ENCODE assay signal across 2 cellular contexts in genomic region chr10:35642793-35643114, GRCh38.
TF ChIP-seq lines count a peak whose summit lies in the region.

No MANE protein-coding gene starts in this region.

TF ChIP-seq in K562, 482 proteins besides CTCF, POLR2A, EP300 and RAD21:
- no peak for TF ChIP-seq EWSR1 (IDR thresholded peaks at IDR 0.05; ENCODE audit: borderline replicate concordance, low read depth, partially characterized antibody)
- no peak for TF ChIP-seq TAL1 (IDR thresholded peaks at IDR 0.05)
- TF ChIP-seq USF1 (CRISPR knock-in tag; IDR thresholded peaks at IDR 0.05), result no peak
- TF ChIP-seq HIVEP1 (CRISPR knock-in tag; IDR thresholded peaks at IDR 0.05), result no peak
- no peak for TF ChIP-seq ZBTB1 (CRISPR knock-in tag; IDR thresholded peaks at IDR 0.05; ENCODE audit: borderline replicate concordance, low read depth)
- no peak for TF ChIP-seq RNF2 (IDR thresholded peaks at IDR 0.05)
- TF ChIP-seq HNRNPUL1 (IDR thresholded peaks at IDR 0.05; ENCODE audit: low read length), result no peak
- no peak for TF ChIP-seq HINFP (tag; conservative IDR thresholded peaks at IDR 0.05; ENCODE audit: low read depth)
- no peak for TF ChIP-seq SNAPC5 (CRISPR knock-in tag; IDR thresholded peaks at IDR 0.05)
- TF ChIP-seq ZNF699 (CRISPR knock-in tag; IDR thresholded peaks at IDR 0.05; ENCODE audit: insufficient replicate concordance), result no peak
- TF ChIP-seq ZNF780A (CRISPR knock-in tag; IDR thresholded peaks at IDR 0.05), result no peak
- no peak for TF ChIP-seq DEAF1 (CRISPR knock-in tag; IDR thresholded peaks at IDR 0.05)
- TF ChIP-seq ZFP36 (IDR thresholded peaks at IDR 0.05; ENCODE audit: low read depth, low read length, partially characterized antibody), result no peak
- no peak for TF ChIP-seq FOXM1 (IDR thresholded peaks at IDR 0.05; ENCODE audit: low read depth)
- no peak for TF ChIP-seq FOXM1 (CRISPR knock-in tag; IDR thresholded peaks at IDR 0.05; ENCODE audit: low read depth)

TF ChIP-seq in liver, 16 proteins besides CTCF, POLR2A, EP300 and RAD21 (continued from another document):
- TF ChIP-seq EGR1 (IDR thresholded peaks at IDR 0.05; ENCODE audit: low read depth in 2 of 2), result no peak
- no peak for TF ChIP-seq HNF4A (conservative IDR thresholded peaks at IDR 0.05)
- no peak for TF ChIP-seq SP1 (IDR thresholded peaks at IDR 0.05)
- no peak for TF ChIP-seq FOXA2 (IDR thresholded peaks at IDR 0.05)
- TF ChIP-seq MAX (IDR thresholded peaks at IDR 0.05), result no peak
- TF ChIP-seq NR2F2 (IDR thresholded peaks at IDR 0.05), result no peak
- no peak for TF ChIP-seq ZBTB33 (IDR thresholded peaks at IDR 0.05)
- no peak for TF ChIP-seq REST (IDR thresholded peaks at IDR 0.05)
- no peak for TF ChIP-seq HNF4G (IDR thresholded peaks at IDR 0.05)
- TF ChIP-seq RXRA (IDR thresholded peaks at IDR 0.05), result no peak
- TF ChIP-seq YY1 (IDR thresholded peaks at IDR 0.05), result no peak
